Comparison of ENCODE assay signal across 23 cellular contexts in the genomic region with DNA sequence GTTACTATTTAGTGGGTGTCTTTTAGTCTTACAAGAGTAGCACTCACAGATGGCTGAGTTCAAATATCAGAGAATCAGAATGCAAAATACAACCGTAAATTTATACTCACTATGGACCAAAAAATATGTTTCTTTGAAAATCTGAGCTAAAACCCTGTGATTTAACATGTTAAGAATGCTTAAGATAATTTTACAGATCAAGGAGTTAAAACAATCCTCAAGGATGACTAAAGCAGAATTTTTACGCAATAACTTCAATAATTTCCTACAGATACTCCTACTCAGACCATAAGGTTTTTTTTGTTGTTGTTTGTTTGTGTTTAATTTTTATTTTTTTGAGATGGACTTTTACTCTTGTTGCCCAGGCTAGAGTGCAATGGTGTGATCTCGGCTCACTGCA. TPM values are rescaled to one million over a fixed set of nuclear protein-coding genes. Genes with fewer than 3 reads are reported as not detected.
DNase-seq lines count a peak whose midpoint lies in the region; ATAC-seq, FAIRE-seq and TF ChIP-seq lines count a peak whose summit lies in the region.
"Had no signal": no experiment of that assay in that cellular context is flagged by ENCODE, and none has a peak within 500 bp of the region (broad histone marks: within the 10 kb centered on the region; RNA-seq: fewer than 3 reads in every experiment).

No MANE protein-coding gene starts in this region.

- H3K4me1 ChIP-seq in ACC112 (ENCODE audit: control insufficient read depth, insufficient read depth, low read length, unreplicated experiment): peaks cover 4% of the 10 kb centered on the region
- H3K4me1 ChIP-seq: BLaER1 treated with 17β-estradiol and CSF1 and Interleukin-3, amounts not matched to agents 10 nM and 100 nM; Peyer's patch had no signal

- peak overlapping the region; percentile 8; the same call in 1 of the 2 replicates for H3K27ac ChIP-seq in ACC112 (ENCODE audit: low read depth, low read length)
- H3K27ac ChIP-seq: BLaER1 treated with 17β-estradiol and CSF1 and Interleukin-3, amounts not matched to agents 10 nM and 100 nM; Peyer's patch had no signal

- H3K36me3 ChIP-seq in ACC112 (ENCODE audit: insufficient read depth, low read length): no peaks in the 10 kb centered on the region
- H3K36me3 ChIP-seq in bronchial epithelial cell (ENCODE audit: control insufficient read depth, insufficient read depth, low read length): no peaks in the 10 kb centered on the region
- H3K36me3 ChIP-seq: BLaER1 treated with 17β-estradiol and CSF1 and Interleukin-3, amounts not matched to agents 10 nM and 100 nM; Peyer's patch had no signal

- no peak for ATAC-seq in GM21390 (IDR thresholded peaks at IDR 0.05; ENCODE audit: unreplicated experiment)

- TF ChIP-seq CTCF in bronchial epithelial cell (IDR thresholded peaks at IDR 0.05; ENCODE audit: insufficient read depth, low read length, severe bottlenecking) (no peak), fibroblast of villous mesenchyme (IDR thresholded peaks at IDR 0.05; ENCODE audit: insufficient read depth, low read depth, low read length) (no peak)

- DNase-seq in HS-5 (ENCODE audit: low read depth) (peak; percentile 23), bronchial epithelial cell (ENCODE audit: low read depth) (peak; percentile 32), fibroblast of villous mesenchyme (ENCODE audit: low read depth) (peak; percentile 33), middle frontal gyrus (ENCODE audit: extremely low spot score, low spot score) (no peak), RKO (ENCODE audit: low spot score) (no peak), GOT3 (lab: John Stamatoyannopoulos, UW) (no peak)
- DNase-seq: 8988T; CD8-positive, alpha-beta memory T cell; GF-D8; KG1; NCI-H1048; NCI-H1436 treated with DMSO at 0.1 percent for 48 hours; NCI-H2029 treated with DMSO at 0.1 percent for 48 hours; NCI-H2171 treated with DMSO at 0.1 percent for 48 hours; NCI-H510A; NCI-H774; Peyer's patch; SHP77 treated with DMSO at 0.1 percent for 48 hours had no signal

- H3K79me2 ChIP-seq in ACC112 (ENCODE audit: control insufficient read depth, insufficient read depth, low read length, unreplicated experiment): no peaks in the 10 kb centered on the region

- FAIRE-seq in bronchial epithelial cell (lab: Jason Lieb, UNC): no peak
- FAIRE-seq: GM12892, H1 had no signal

- no peaks in the 10 kb centered on the region for H3K27me3 ChIP-seq in ACC112 (ENCODE audit: insufficient read depth, low read length)
- no peaks in the 10 kb centered on the region for H3K27me3 ChIP-seq in bronchial epithelial cell (ENCODE audit: control insufficient read depth, insufficient read depth, low read length)
- H3K27me3 ChIP-seq: BLaER1 treated with 17β-estradiol and CSF1 and Interleukin-3, amounts not matched to agents 10 nM and 100 nM; Peyer's patch had no signal

- H2AFZ ChIP-seq in ACC112 (ENCODE audit: low read length, unreplicated experiment): no peak overlapping the region

- H3K4me3 ChIP-seq in ACC112 (ENCODE audit: low read depth, low read length) (no peak overlapping the region), bronchial epithelial cell (ENCODE audit: low read depth, low read length) (no peak overlapping the region), fibroblast of villous mesenchyme (ENCODE audit: low read depth, low read length) (no peak overlapping the region)
- H3K4me3 ChIP-seq: BLaER1 treated with 17β-estradiol and CSF1 and Interleukin-3, amounts not matched to agents 10 nM and 100 nM; Peyer's patch had no signal

RNA-seq across cellular contexts. Expression of a gene that starts 47.9 kb away (rescaled TPM):
- total RNA-seq in bronchial epithelial cell (24.0 and 24.6 TPM in 2 replicates), fibroblast of villous mesenchyme (33.5 and 52.2 TPM in 2 replicates)

Comparison
In these comparisons a context has a peak if more than half of its experiments do, and no peak if none do; other contexts are left out.
1. DNase-seq: peak in HS-5 (single experiment), bronchial epithelial cell (single experiment) and fibroblast of villous mesenchyme (single experiment); none in middle frontal gyrus (single experiment), RKO (single experiment) and GOT3 (single experiment).